ENCODE assay signal across 9 cellular contexts in genomic region chr2:127434515-127434914, GRCh38. TPM values are rescaled to one million over a fixed set of nuclear protein-coding genes. Genes with fewer than 3 reads are reported as not detected.
"Had no signal": no experiment of that assay in that cellular context is flagged by ENCODE, and none has a peak within 500 bp of the region (broad histone marks: within the 10 kb centered on the region; RNA-seq: fewer than 3 reads in every experiment).

No MANE protein-coding gene starts in this region.

- H3K9me3 Mint-ChIP-seq: IgD-negative memory B cell had no signal

- FAIRE-seq: HepG2, HTR-8/SVneo had no signal

- H3K4me2 ChIP-seq: KMS-11 had no signal

- H3K36me3 Mint-ChIP-seq: IgD-negative memory B cell had no signal

- H3K27me3 Mint-ChIP-seq: IgD-negative memory B cell had no signal

- ATAC-seq: HepG2 had no signal

- H3K27ac ChIP-seq: HL-60, KMS-11 had no signal

- H3K4me1 Mint-ChIP-seq: IgD-negative memory B cell had no signal

- H3K9ac ChIP-seq: KMS-11 had no signal

- DNase-seq: IMR-90, KBM-7, KG1 had no signal

- H3K4me3 Mint-ChIP-seq: IgD-negative memory B cell had no signal

RNA-seq across cellular contexts. Expression of gene PROC, which starts 16.3 kb away (rescaled TPM):
- total RNA-seq: HT1080, IMR-90 had no signal
- polyA plus RNA-seq: IgD-negative memory B cell had no signal
